8 cellular contexts compared by ENCODE assay signal in genomic region chr1:48109390-48110009, GRCh38.
A peak's percentile ranks its signal among the peaks of the same experiment; 100 is the strongest.
DNase-seq lines count a peak whose midpoint lies in the region; ATAC-seq and TF ChIP-seq lines count a peak whose summit lies in the region.

No MANE protein-coding gene starts in this region.

- peak; percentile 92 for TF ChIP-seq CTCF in cardiac muscle cell (IDR thresholded peaks at IDR 0.05; ENCODE audit: low read depth, low read length)
- TF ChIP-seq CTCF in foreskin fibroblast (IDR thresholded peaks at IDR 0.05; ENCODE audit: low read depth, low read length) = peak; percentile 91

- H2AK5ac ChIP-seq in trophoblast cell (ENCODE audit: low read length) = no peak overlapping the region

- no peak overlapping the region for H3K9ac ChIP-seq in trophoblast cell (ENCODE audit: low read length)

- H3K4ac ChIP-seq in trophoblast cell (ENCODE audit: low read depth, low read length) = no peak overlapping the region

- H3K79me1 ChIP-seq in trophoblast cell (ENCODE audit: low read length) = no peaks in the 10 kb centered on the region

- no peaks in the 10 kb centered on the region for H3K79me2 ChIP-seq in trophoblast cell (ENCODE audit: control insufficient read depth, insufficient read depth, low read length, poor library complexity)

- intact Hi-C loops in Right ventricle myocardium inferior (cut with DNase I) = loop anchor here (1.0 to 5.0 kb wide), 2 partner anchors 93 to 388 kb away; no protein-coding TSS in a partner anchor

- no peak overlapping the region for H4K91ac ChIP-seq in trophoblast cell (ENCODE audit: low read depth, low read length)

- no peak overlapping the region for H3K18ac ChIP-seq in trophoblast cell (ENCODE audit: low read length)

- H3K9me3 ChIP-seq in cardiac muscle cell (ENCODE audit: low read depth) (no peaks in the 10 kb centered on the region), trophoblast cell (ENCODE audit: insufficient read depth, low read depth, low read length) (no peaks in the 10 kb centered on the region)

- H2BK5ac ChIP-seq in trophoblast cell (ENCODE audit: low read depth, low read length, poor library complexity) = no peak overlapping the region

- no peak overlapping the region for H2AFZ ChIP-seq in trophoblast cell (ENCODE audit: insufficient read depth, low read length, poor library complexity)

- H3K27me3 ChIP-seq in cardiac muscle cell (peaks cover 2% of the 10 kb centered on the region), trophoblast cell (ENCODE audit: insufficient read depth, low read length) (no peaks in the 10 kb centered on the region)

- H3K4me1 ChIP-seq in cardiac muscle cell (ENCODE audit: low read depth) (no peaks in the 10 kb centered on the region), trophoblast cell (ENCODE audit: control insufficient read depth in 1 of 2, insufficient read depth in 2 of 2, low read length in 2 of 2) (no peaks in the 10 kb centered on the region)

- no peak overlapping the region for H3K4me3 ChIP-seq in cardiac muscle cell
- H3K4me3 ChIP-seq in foreskin fibroblast (ENCODE audit: low read depth in 1 of 2, low read length in 2 of 2) = no peak overlapping the region
- no peak overlapping the region for H3K4me3 ChIP-seq in trophoblast cell (ENCODE audit: low read depth, low read length)

- no peak overlapping the region for H3K23ac ChIP-seq in trophoblast cell (ENCODE audit: low read length)

- DNase-seq in cardiac muscle cell (ENCODE audit: low read depth in 1 of 2, low spot score in 1 of 2) (peak; percentile 71 to 76), Right ventricle myocardium inferior (ENCODE audit: missing footprints) (no peak), MV-4-11 (lab: John Stamatoyannopoulos, UW) (peak; percentile 13), SK-N-DZ (ENCODE audit: low spot score) (peak; percentile 66), foreskin fibroblast (peak; percentile 26 to 76), trophoblast cell (peak; percentile 22 to 77)

- no peak overlapping the region for H3K27ac ChIP-seq in cardiac muscle cell
- H3K27ac ChIP-seq in trophoblast cell (ENCODE audit: low read depth, low read length) = no peak overlapping the region

- no CpG with 5 or more reads among the region's 6 CpGs for WGBS in trophoblast cell (ENCODE audit: extremely low coverage, insufficient coverage, insufficient read length)

- no peak overlapping the region for H3K4me2 ChIP-seq in trophoblast cell (ENCODE audit: low read length)

- no peak overlapping the region for H2BK12ac ChIP-seq in trophoblast cell (ENCODE audit: low read length)

- no peaks in the 10 kb centered on the region for H3K36me3 ChIP-seq in cardiac muscle cell
- H3K36me3 ChIP-seq in trophoblast cell (ENCODE audit: control insufficient read depth in 1 of 2, insufficient read depth in 2 of 2, low read length in 2 of 2) = no peaks in the 10 kb centered on the region

- H4K12ac ChIP-seq in trophoblast cell (ENCODE audit: low read depth, low read length) = no peak overlapping the region

- no peak overlapping the region for H3K14ac ChIP-seq in trophoblast cell (ENCODE audit: low read length)

- no peak overlapping the region for H2BK120ac ChIP-seq in trophoblast cell (ENCODE audit: insufficient read depth, low read length, poor library complexity)

- H4K8ac ChIP-seq in trophoblast cell (ENCODE audit: low read depth, low read length) = no peak overlapping the region

- no peak for ATAC-seq in Right ventricle myocardium inferior
- no peak for ATAC-seq in GM21576 (IDR thresholded peaks at IDR 0.05; ENCODE audit: unreplicated experiment)
- no peak for ATAC-seq in GM19467 (IDR thresholded peaks at IDR 0.05; ENCODE audit: unreplicated experiment)
